In the genomic region with DNA sequence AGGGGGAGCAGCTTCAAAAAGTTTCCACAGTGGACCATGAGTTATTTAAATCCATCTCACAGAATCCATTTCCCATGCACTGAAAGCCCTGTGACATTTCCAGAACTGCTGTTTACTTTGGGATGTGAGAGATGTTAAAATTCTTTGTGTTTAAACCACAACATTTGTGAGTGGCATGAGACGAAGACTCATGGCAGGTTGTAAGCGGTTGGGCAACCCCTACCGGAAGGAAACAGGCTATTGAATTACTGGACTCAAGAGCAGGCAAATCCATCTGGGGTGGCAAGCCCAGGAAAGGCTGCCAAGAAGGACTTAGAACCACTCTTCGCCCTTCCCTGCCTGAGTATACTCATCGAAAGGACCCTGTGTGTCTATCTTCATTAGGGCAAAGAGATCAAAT, we compare ENCODE assay signal across 7 cellular contexts. TPM values are rescaled to one million over a fixed set of nuclear protein-coding genes. Genes with fewer than 3 reads are reported as not detected.
DNase-seq lines count a peak whose midpoint lies in the region; ATAC-seq, FAIRE-seq and TF ChIP-seq lines count a peak whose summit lies in the region.

No MANE protein-coding gene starts in this region.

- FAIRE-seq in HTR-8/SVneo (lab: Jason Lieb, UNC) (no peak), bronchial epithelial cell (lab: Jason Lieb, UNC) (peak; percentile 96)

- no peaks in the 10 kb centered on the region for H3K27me3 ChIP-seq in bronchial epithelial cell (ENCODE audit: control insufficient read depth, insufficient read depth, low read length)

- H3K36me3 ChIP-seq in bronchial epithelial cell (ENCODE audit: control insufficient read depth, insufficient read depth, low read length): no peaks in the 10 kb centered on the region

- DNase-seq in HTR-8/SVneo (ENCODE audit: insufficient read length, low spot score) (peak; percentile 30), NCI-H460 (ENCODE audit: extremely low read depth, low read depth) (peak; percentile 43), bronchial epithelial cell (ENCODE audit: low read depth) (peak; percentile 97), pulmonary artery endothelial cell (ENCODE audit: low read depth, low spot score) (peak; percentile 60), NCI-H146 treated with DMSO at 0.1 percent for 48 hours (lab: John Stamatoyannopoulos, UW; ENCODE audit: unreplicated experiment) (no peak)

- no peak for TF ChIP-seq CTCF in bronchial epithelial cell (IDR thresholded peaks at IDR 0.05; ENCODE audit: insufficient read depth, low read length, severe bottlenecking)

- H3K4me3 ChIP-seq in bronchial epithelial cell (ENCODE audit: low read depth, low read length): no peak overlapping the region

- no peak for ATAC-seq in activated CD4-positive, CD25-positive, alpha-beta regulatory T cell treated with anti-CD3 and anti-CD28 coated beads, Interleukin-2, amount 50 U/mL, for 24 hours
- ATAC-seq in GM21576 (IDR thresholded peaks at IDR 0.05; ENCODE audit: unreplicated experiment): no peak

RNA-seq across cellular contexts. Expression of a gene that starts 22.3 kb away (rescaled TPM):
- not detected in 2 replicates for total RNA-seq in NCI-H460 (2014; rRNA removed; shearing (Covaris generic))
- polyA plus RNA-seq in NCI-H460 (2014; cell fraction: nucleus; rRNA removed): not detected in 2 replicates
- total RNA-seq in bronchial epithelial cell: 0.51 TPM in 1 of 2 replicates, not detected in the other
- 0.28 and 0.40 TPM in 2 replicates for total RNA-seq in pulmonary artery endothelial cell
